ENCODE assay signal across 34 cellular contexts in genomic region chr1:102952400-102952799, GRCh38.
A peak's percentile ranks its signal among the peaks of the same experiment; 100 is the strongest.
DNase-seq lines count a peak whose midpoint lies in the region; ATAC-seq, FAIRE-seq and TF ChIP-seq lines count a peak whose summit lies in the region.
"Had no signal": no experiment of that assay in that cellular context is flagged by ENCODE, and none has a peak within 500 bp of the region (broad histone marks: within the 10 kb centered on the region; RNA-seq: fewer than 3 reads in every experiment).

No MANE protein-coding gene starts in this region.

- no peak for TF ChIP-seq RAD21 in SK-N-SH (IDR thresholded peaks at IDR 0.05; ENCODE audit: low read length)

- no peak overlapping the region for H3K4me3 ChIP-seq in SK-N-SH (ENCODE audit: low read depth in 2 of 2, low read length in 1 of 2)
- no peak overlapping the region for H3K4me3 ChIP-seq in neuronal stem cell (ENCODE audit: low read length in 2 of 2)
- H3K4me3 ChIP-seq in A673 (ENCODE audit: low read depth, low read length, poor library complexity, severe bottlenecking), result no peak overlapping the region
- H3K4me3 ChIP-seq: A549; BLaER1; BLaER1 treated with 17β-estradiol and CSF1 and Interleukin-3, amounts not matched to agents 10 nM and 100 nM had no signal

- no peak overlapping the region for H2BK120ac ChIP-seq in neuronal stem cell (ENCODE audit: low read depth, low read length)

- H2AK5ac ChIP-seq in neuronal stem cell (ENCODE audit: low read depth, low read length), result no peak overlapping the region

- no peaks in the 10 kb centered on the region for H4K20me1 ChIP-seq in SK-N-SH (ENCODE audit: insufficient read depth)
- H4K20me1 ChIP-seq: BLaER1; BLaER1 treated with 17β-estradiol and CSF1 and Interleukin-3, amounts not matched to agents 10 nM and 100 nM had no signal

- no peaks in the 10 kb centered on the region for H3K79me2 ChIP-seq in SK-N-SH (ENCODE audit: insufficient read depth)

- no peak overlapping the region for H3K4ac ChIP-seq in neuronal stem cell (ENCODE audit: low read length)

- H3K9me3 ChIP-seq in SK-N-SH (no peaks in the 10 kb centered on the region), neuronal stem cell (replicated peaks in 1 of 2; ENCODE audit: control insufficient read depth in 2 of 2, insufficient read depth in 1 of 2, low read depth in 1 of 2, low read length in 2 of 2) (no peaks in the 10 kb centered on the region), A673 (ENCODE audit: low read depth, low read length, poor library complexity, severe bottlenecking) (no peaks in the 10 kb centered on the region)
- H3K9me3 ChIP-seq: A549; BE2C; BLaER1; BLaER1 treated with 17β-estradiol and CSF1 and Interleukin-3, amounts not matched to agents 10 nM and 100 nM; Caco-2 had no signal

- no peak overlapping the region for H4K8ac ChIP-seq in neuronal stem cell (ENCODE audit: low read depth, low read length)

- POLR2A ChIA-PET in SK-N-SH (lab: Yijun Ruan, JAX), result no interaction called here
- POLR2A ChIA-PET in GM10248 (lab: Yijun Ruan, JAX), result no interaction called here
- POLR2A ChIA-PET in A673 (lab: Charles Lee; ENCODE audit: low non-redundant PET), result no interaction called here

- no peak overlapping the region for H3K14ac ChIP-seq in neuronal stem cell (ENCODE audit: low read length)

- TF ChIP-seq CTCF in SK-N-SH (IDR thresholded peaks at IDR 0.05) (no peak), GM10248 (IDR thresholded peaks at IDR 0.05; ENCODE audit: control extremely low read depth, extremely low read depth, low read depth, missing control alignments) (no peak), A673 (conservative IDR thresholded peaks at IDR 0.05; ENCODE audit: low read depth, low read length) (no peak)

- no peak overlapping the region for H4K91ac ChIP-seq in neuronal stem cell (ENCODE audit: low read depth, low read length, poor library complexity)

- DNase-seq in SK-N-SH, result no peak
- DNase-seq in neuronal stem cell (ENCODE audit: low spot score), result no peak
- no peak for DNase-seq in GM10248 (ENCODE audit: extremely low spot score)
- no peak for DNase-seq in A673 (ENCODE audit: low spot score)
- no peak for DNase-seq in activated CD8-positive, alpha-beta memory T cell treated with anti-CD3 and anti-CD28 coated beads, Interleukin-2, amount 50 U/mL, for 48 hours
- DNase-seq: 8988T; ACHN; AML-193; BE2C; C1 segment of cervical spinal cord; Caco-2; Calu3; CD4-positive, alpha-beta memory T cell; CD4-positive, alpha-beta T cell; CD4-positive, CD25-positive, alpha-beta regulatory T cell; CD8-positive, alpha-beta memory T cell; CD8-positive, alpha-beta T cell; COR-L47; DMS 273 treated with DMSO at 0.1 percent for 48 hours; DMS153; DMS53; DMS79; DMS79 treated with DMSO at 0.1 percent for 48 hours; DND-41; EL had no signal

- BruUV-seq in A673 (replicated peaks; lab: Mats Ljungman, UMichigan), result no TSS peak

- H3K4me2 ChIP-seq in SK-N-SH, result no peak overlapping the region
- no peak overlapping the region for H3K4me2 ChIP-seq in neuronal stem cell (ENCODE audit: insufficient read depth, low read length, poor library complexity, severe bottlenecking)
- H3K4me2 ChIP-seq: A549; BLaER1; BLaER1 treated with 17β-estradiol and CSF1 and Interleukin-3, amounts not matched to agents 10 nM and 100 nM had no signal

- CTCF ChIA-PET in SK-N-SH (lab: Yijun Ruan, JAX) (no interaction called here), GM10248 (lab: Yijun Ruan, JAX) (no interaction called here), A673 (lab: Charles Lee) (no interaction called here)

- no peak for TF ChIP-seq EP300 in SK-N-SH (IDR thresholded peaks at IDR 0.05; ENCODE audit: borderline replicate concordance in 1 of 2, low read depth in 1 of 2, low read length in 1 of 2)

- H3K27ac ChIP-seq in SK-N-SH (ENCODE audit: low read depth in 2 of 2, low read length in 1 of 2), result peak overlapping the region in 1 of 2 experiments; percentile 47; a peak in 1 of 4 replicates
- no peak overlapping the region for H3K27ac ChIP-seq in neuronal stem cell (replicated peaks; ENCODE audit: low read length)
- H3K27ac ChIP-seq in A673 (ENCODE audit: low read depth, low read length, poor library complexity, severe bottlenecking), result no peak overlapping the region
- H3K27ac ChIP-seq: 22Rv1; A549; BLaER1; BLaER1 treated with 17β-estradiol and CSF1 and Interleukin-3, amounts not matched to agents 10 nM and 100 nM; C4-2B had no signal

- H2BK15ac ChIP-seq in neuronal stem cell (ENCODE audit: low read length), result no peak overlapping the region

- H3K9me2 ChIP-seq in SK-N-SH, result no peaks in the 10 kb centered on the region; the same call in 1 of the 2 replicates

- H3K23ac ChIP-seq in neuronal stem cell (ENCODE audit: low read depth, low read length, poor library complexity), result no peak overlapping the region

- no peaks in the 10 kb centered on the region for H3K79me1 ChIP-seq in neuronal stem cell (ENCODE audit: low read depth, low read length)

- H2BK5ac ChIP-seq in neuronal stem cell (ENCODE audit: low read length), result no peak overlapping the region

- no peak overlapping the region for H2BK12ac ChIP-seq in neuronal stem cell (ENCODE audit: low read length)

- H3K9ac ChIP-seq in SK-N-SH, result no peak overlapping the region
- H3K9ac ChIP-seq in neuronal stem cell (ENCODE audit: low read depth, low read length, poor library complexity), result no peak overlapping the region
- H3K9ac ChIP-seq: BLaER1; BLaER1 treated with 17β-estradiol and CSF1 and Interleukin-3, amounts not matched to agents 10 nM and 100 nM had no signal

- FAIRE-seq in A204.1 (lab: Jason Lieb, UNC), result peak; percentile 27
- peak; percentile 64 for FAIRE-seq in G401.6 (lab: Jason Lieb, UNC)
- FAIRE-seq: A549, D721Med had no signal

- no peak overlapping the region for H3K18ac ChIP-seq in neuronal stem cell (ENCODE audit: low read length)

- intact Hi-C loops in A673 (cut with micrococcal nuclease; ENCODE audit: unreplicated experiment), result no loop called here

- H3K4me1 ChIP-seq in SK-N-SH (ENCODE audit: control insufficient read depth in 1 of 2, insufficient read depth in 2 of 2, low read depth in 1 of 2, low read length in 1 of 2) (no peaks in the 10 kb centered on the region; a peak in 1 of 4 replicates), neuronal stem cell (ENCODE audit: control insufficient read depth in 2 of 2, insufficient read depth in 1 of 2, low read depth in 1 of 2, low read length in 2 of 2) (no peaks in the 10 kb centered on the region), A673 (ENCODE audit: insufficient read depth, low read length, poor library complexity, severe bottlenecking) (no peaks in the 10 kb centered on the region)
- H3K4me1 ChIP-seq: A549; BE2C; BLaER1; BLaER1 treated with 17β-estradiol and CSF1 and Interleukin-3, amounts not matched to agents 10 nM and 100 nM; Caco-2 had no signal

- peak; percentile 90 for ATAC-seq in SK-N-SH treated with all-trans-retinoic acid at 6 μM for 48 hours
- ATAC-seq: A549; CD8-positive, alpha-beta T cell had no signal

- H3K36me3 ChIP-seq in SK-N-SH (replicated peaks in 1 of 2; ENCODE audit: control insufficient read depth in 1 of 2, insufficient read depth in 2 of 2, low read length in 1 of 2), result no peaks in the 10 kb centered on the region
- H3K36me3 ChIP-seq in neuronal stem cell (replicated peaks in 1 of 2; ENCODE audit: control insufficient read depth in 2 of 2, insufficient read depth in 2 of 2, low read length in 2 of 2), result no peaks in the 10 kb centered on the region
- H3K36me3 ChIP-seq in A673 (ENCODE audit: insufficient read depth, low read length, poor library complexity, severe bottlenecking), result no peaks in the 10 kb centered on the region
- H3K36me3 ChIP-seq: BE2C; BLaER1; BLaER1 treated with 17β-estradiol and CSF1 and Interleukin-3, amounts not matched to agents 10 nM and 100 nM had no signal

- no peak overlapping the region for H2AFZ ChIP-seq in SK-N-SH (ENCODE audit: low read depth)
- H2AFZ ChIP-seq in neuronal stem cell (ENCODE audit: low read length), result no peak overlapping the region

- H3K27me3 ChIP-seq in SK-N-SH (ENCODE audit: insufficient read depth) (no peaks in the 10 kb centered on the region), neuronal stem cell (ENCODE audit: control insufficient read depth in 3 of 3, insufficient read depth in 3 of 3, low read depth in 1 of 3, low read length in 3 of 3) (no peaks in the 10 kb centered on the region), A673 (replicated peaks; ENCODE audit: insufficient read depth, low read depth, low read length, poor library complexity) (no peaks in the 10 kb centered on the region)
- H3K27me3 ChIP-seq: BE2C; BLaER1; BLaER1 treated with 17β-estradiol and CSF1 and Interleukin-3, amounts not matched to agents 10 nM and 100 nM had no signal

- H3F3A ChIP-seq in SK-N-SH (replicated peaks; ENCODE audit: insufficient read depth), result no peaks in the 10 kb centered on the region

TF ChIP-seq in SK-N-SH, 30 proteins besides CTCF, POLR2A, EP300 and RAD21:
- TF ChIP-seq TCF12 (IDR thresholded peaks at IDR 0.05), result peak; percentile 69
- no peak for TF ChIP-seq TEAD4 (IDR thresholded peaks at IDR 0.05; ENCODE audit: borderline replicate concordance, insufficient read depth)
- peak; percentile 71 for TF ChIP-seq PBX3 (IDR thresholded peaks at IDR 0.05)

TF ChIP-seq in SK-N-SH treated with all-trans-retinoic acid at 6 μM for 48 hours, 23 proteins besides CTCF, POLR2A, EP300 and RAD21:
- TF ChIP-seq TOX (CRISPR knock-in tag; IDR thresholded peaks at IDR 0.05; ENCODE audit: borderline replicate concordance) (peak; percentile 76), ZFP3 (CRISPR knock-in tag; IDR thresholded peaks at IDR 0.05) (no peak)
